ENCODE assay signal across 14 cellular contexts in the genomic region with DNA sequence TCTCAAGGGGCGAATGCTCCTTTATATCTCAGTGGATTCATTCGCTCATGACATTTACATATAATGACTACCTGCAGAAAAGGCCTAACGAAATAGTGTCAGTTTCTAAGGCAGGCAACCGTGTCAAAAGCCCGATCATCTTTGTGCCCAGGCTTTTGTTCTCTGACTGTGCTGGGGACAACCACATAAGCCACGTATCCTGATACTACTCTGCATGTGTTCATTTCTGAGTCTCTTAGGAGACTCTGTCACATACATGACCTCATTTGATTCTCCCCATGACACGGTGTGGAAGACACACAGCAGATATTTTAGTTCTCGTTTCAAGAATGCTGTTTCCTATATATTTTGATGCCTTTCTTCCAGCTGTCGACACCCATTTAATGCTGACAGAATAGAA.
A peak's percentile ranks its signal among the peaks of the same experiment; 100 is the strongest.
DNase-seq lines count a peak whose midpoint lies in the region; ATAC-seq and TF ChIP-seq lines count a peak whose summit lies in the region.
"Had no signal": no experiment of that assay in that cellular context is flagged by ENCODE, and none has a peak within 500 bp of the region (broad histone marks: within the 10 kb centered on the region; RNA-seq: fewer than 3 reads in every experiment).

No MANE protein-coding gene starts in this region.

- no peak overlapping the region for H3K27ac Mint-ChIP-seq in CD4-positive, alpha-beta T cell
- H3K27ac Mint-ChIP-seq in naive thymus-derived CD4-positive, alpha-beta T cell: no peak overlapping the region
- H3K27ac Mint-ChIP-seq: B cell; CD8-positive, alpha-beta T cell had no signal

- POLR2A ChIA-PET in CD4-positive, alpha-beta T cell (lab: Charles Lee): no interaction called here
- POLR2A ChIA-PET in naive thymus-derived CD4-positive, alpha-beta T cell (lab: Charles Lee): no interaction called here

- no peaks in the 10 kb centered on the region for H3K36me3 Mint-ChIP-seq in CD4-positive, alpha-beta T cell (ENCODE audit: low read depth)
- H3K36me3 Mint-ChIP-seq in naive thymus-derived CD4-positive, alpha-beta T cell: no peaks in the 10 kb centered on the region
- H3K36me3 Mint-ChIP-seq: CD8-positive, alpha-beta T cell had no signal

- no peaks in the 10 kb centered on the region for H3K4me1 Mint-ChIP-seq in CD4-positive, alpha-beta T cell (ENCODE audit: low read depth)
- H3K4me1 Mint-ChIP-seq in naive thymus-derived CD4-positive, alpha-beta T cell: peaks cover 0 to 7% (median 0%) of the 10 kb centered on the region in 7 donors
- H3K4me1 Mint-ChIP-seq: B cell had no signal

- DNase-seq in CD4-positive, alpha-beta T cell: no peak
- DNase-seq in NCI-H2171 treated with DMSO at 0.1 percent for 48 hours (lab: John Stamatoyannopoulos, UW): no peak
- no peak for DNase-seq in naive thymus-derived CD4-positive, alpha-beta T cell
- DNase-seq: Caco-2; CD8-positive, alpha-beta T cell; DMS153; DND-41; GOT3; HCEC 1CT had no signal

- H3K27me3 ChIP-seq in BLaER1: no peaks in the 10 kb centered on the region
- H3K27me3 ChIP-seq in CD4-positive, alpha-beta T cell (ENCODE audit: control insufficient read depth, insufficient read depth, low read length): no peaks in the 10 kb centered on the region
- no peaks in the 10 kb centered on the region for H3K27me3 ChIP-seq in naive thymus-derived CD4-positive, alpha-beta T cell (ENCODE audit: control insufficient read depth in 2 of 2, insufficient read depth in 2 of 2, low read length in 2 of 2)

- H3K27me3 Mint-ChIP-seq in CD4-positive, alpha-beta T cell: no peaks in the 10 kb centered on the region
- H3K27me3 Mint-ChIP-seq in naive thymus-derived CD4-positive, alpha-beta T cell: no peaks in the 10 kb centered on the region
- H3K27me3 Mint-ChIP-seq: B cell had no signal

- H4K20me1 ChIP-seq in BLaER1: no peaks in the 10 kb centered on the region

- no peak overlapping the region for H3K4me3 ChIP-seq in BLaER1
- no peak overlapping the region for H3K4me3 ChIP-seq in naive thymus-derived CD4-positive, alpha-beta T cell (ENCODE audit: low read length)

- no peaks in the 10 kb centered on the region for H3K36me3 ChIP-seq in BLaER1
- no peaks in the 10 kb centered on the region for H3K36me3 ChIP-seq in naive thymus-derived CD4-positive, alpha-beta T cell (ENCODE audit: control insufficient read depth in 2 of 3, insufficient read depth in 3 of 3, low read length in 3 of 3)

- H3K27ac ChIP-seq in BLaER1: no peak overlapping the region
- no peak overlapping the region for H3K27ac ChIP-seq in CD4-positive, alpha-beta T cell (ENCODE audit: low read depth, low read length)
- no peak overlapping the region for H3K27ac ChIP-seq in naive thymus-derived CD4-positive, alpha-beta T cell (ENCODE audit: low read depth, low read length)
- H3K27ac ChIP-seq: 22Rv1 had no signal

- TF ChIP-seq CTCF in CD4-positive, alpha-beta T cell (IDR thresholded peaks at IDR 0.05): no peak

- CTCF ChIA-PET in CD4-positive, alpha-beta T cell (lab: Charles Lee): no interaction called here
- CTCF ChIA-PET in naive thymus-derived CD4-positive, alpha-beta T cell (lab: Charles Lee): no interaction called here

- ATAC-seq in GM18868 (IDR thresholded peaks at IDR 0.05; ENCODE audit: unreplicated experiment): peak; percentile 43
- peak; percentile 51 for ATAC-seq in HG02610 (IDR thresholded peaks at IDR 0.05; ENCODE audit: unreplicated experiment)
- no peak for ATAC-seq in CD4-positive, alpha-beta T cell (ENCODE audit: poor library complexity)
- no peak for ATAC-seq in naive thymus-derived CD4-positive, alpha-beta T cell
- ATAC-seq: CD8-positive, alpha-beta T cell had no signal

- no peaks in the 10 kb centered on the region for H3K9me3 Mint-ChIP-seq in CD4-positive, alpha-beta T cell
- H3K9me3 Mint-ChIP-seq in naive thymus-derived CD4-positive, alpha-beta T cell: peaks cover 0 to 8% (median 0%) of the 10 kb centered on the region in 11 donors

- H3K4me3 Mint-ChIP-seq in CD4-positive, alpha-beta T cell: no peak overlapping the region
- H3K4me3 Mint-ChIP-seq in naive thymus-derived CD4-positive, alpha-beta T cell: no peak overlapping the region
- H3K4me3 Mint-ChIP-seq: B cell; CD8-positive, alpha-beta T cell had no signal

- peaks cover 30% of the 10 kb centered on the region for H3K4me1 ChIP-seq in BLaER1
- H3K4me1 ChIP-seq in naive thymus-derived CD4-positive, alpha-beta T cell (ENCODE audit: control insufficient read depth in 2 of 2, insufficient read depth in 2 of 2, low read length in 2 of 2): no peaks in the 10 kb centered on the region
- H3K4me1 ChIP-seq: Caco-2 had no signal

- no peaks in the 10 kb centered on the region for H3K9me3 ChIP-seq in BLaER1
- no peaks in the 10 kb centered on the region for H3K9me3 ChIP-seq in CD4-positive, alpha-beta T cell (ENCODE audit: control insufficient read depth, low read length)
- no peaks in the 10 kb centered on the region for H3K9me3 ChIP-seq in naive thymus-derived CD4-positive, alpha-beta T cell (ENCODE audit: control insufficient read depth in 2 of 3, low read length in 3 of 3)
- H3K9me3 ChIP-seq: Caco-2 had no signal

- H3K9ac ChIP-seq in BLaER1: no peak overlapping the region

- intact Hi-C loops in CD4-positive, alpha-beta T cell (cut with DNase I, micrococcal nuclease): loop anchor here in 1 of 2 experiments (10.0 kb wide), 1 partner anchor 63 kb away; no protein-coding TSS in a partner anchor
- intact Hi-C loops in naive thymus-derived CD4-positive, alpha-beta T cell (cut with micrococcal nuclease): loop anchor here in 1 of 2 donors (10.0 kb wide), 1 partner anchor 63 kb away; no protein-coding TSS in a partner anchor

- H3K4me2 ChIP-seq in BLaER1: peak overlapping the region; percentile 18; the same call in 1 of the 2 replicates

Comparison
In these comparisons a context has a peak if more than half of its experiments do, and no peak if none do; other contexts are left out.
1. ATAC-seq: peak in GM18868 (single experiment) and HG02610 (single experiment); none in CD4-positive, alpha-beta T cell (single experiment) and naive thymus-derived CD4-positive, alpha-beta T cell (single experiment).